14 cellular contexts compared by ENCODE assay signal in the genomic region with DNA sequence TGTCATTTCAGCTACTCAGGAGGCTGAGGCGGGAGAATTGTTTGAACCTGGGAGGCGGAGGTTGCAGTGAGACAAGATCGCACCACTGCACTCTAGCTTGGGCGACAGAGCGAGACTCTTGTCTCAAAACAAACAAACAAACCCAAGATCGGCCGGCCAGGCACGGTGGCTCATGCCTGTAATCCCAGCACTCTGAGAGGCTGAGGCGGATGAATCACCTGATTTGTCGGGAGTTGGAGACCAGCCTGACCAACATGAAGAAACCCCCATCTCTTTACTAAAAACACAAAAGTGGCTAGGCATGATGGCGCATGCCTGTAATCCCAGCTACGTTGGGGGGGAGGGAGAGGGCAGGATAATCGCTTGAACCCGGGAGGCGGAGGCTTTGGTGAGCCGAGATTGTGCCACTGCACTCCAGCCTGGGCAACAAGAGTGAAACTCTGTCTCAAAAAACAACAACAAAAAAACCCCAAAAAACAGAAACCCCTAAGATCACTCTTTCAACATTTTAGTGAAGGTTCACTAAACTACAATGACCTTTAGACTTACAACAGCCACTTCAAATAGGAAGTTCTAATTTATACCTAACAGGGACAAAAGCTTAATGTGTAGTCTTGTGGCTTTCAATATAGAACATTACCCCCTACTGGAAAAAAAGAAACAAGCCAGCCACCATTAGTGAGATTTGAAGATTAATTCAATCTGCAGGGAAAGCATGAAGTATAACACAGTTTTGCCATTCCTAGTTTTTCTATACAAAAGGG. TPM values are rescaled to one million over a fixed set of nuclear protein-coding genes. Genes with fewer than 3 reads are reported as not detected.
A peak's percentile ranks its signal among the peaks of the same experiment; 100 is the strongest.
DNase-seq lines count a peak whose midpoint lies in the region; ATAC-seq and TF ChIP-seq lines count a peak whose summit lies in the region.
"Had no signal": no experiment of that assay in that cellular context is flagged by ENCODE, and none has a peak within 500 bp of the region (broad histone marks: within the 10 kb centered on the region; RNA-seq: fewer than 3 reads in every experiment).

No MANE protein-coding gene starts in this region.

- no peak for ATAC-seq in activated T-helper 17 cell treated with anti-CD3 and anti-CD28 coated beads, Interleukin-2, amount 50 U/mL, for 72 hours (replicated peaks)
- ATAC-seq in heart left ventricle: no peak
- ATAC-seq: pancreas had no signal

- peaks cover 48% of the 10 kb centered on the region; the same call in 1 of the 2 replicates for H3F3A ChIP-seq in GM23248 (ENCODE audit: insufficient read depth)

- H3K4me1 Mint-ChIP-seq in activated T-helper 17 cell treated with anti-CD3 and anti-CD28 coated beads, Interleukin-2, amount 50 U/mL, for 72 hours: peaks cover 38% of the 10 kb centered on the region

- H3K27me3 Mint-ChIP-seq in activated T-helper 17 cell treated with anti-CD3 and anti-CD28 coated beads, Interleukin-2, amount 50 U/mL, for 72 hours: no peaks in the 10 kb centered on the region

- TF ChIP-seq CTCF in BE2C (IDR thresholded peaks at IDR 0.05; ENCODE audit: low read depth, low read length): peak; percentile 27; the same call in 1 of the 2 replicates
- TF ChIP-seq CTCF in esophagus muscularis mucosa (IDR thresholded peaks at IDR 0.05): no peak
- TF ChIP-seq CTCF in heart left ventricle (IDR thresholded peaks at IDR 0.05): no peak
- no peak for TF ChIP-seq CTCF in uterus (IDR thresholded peaks at IDR 0.05)

- no peaks in the 10 kb centered on the region for H3K9me3 ChIP-seq in BE2C
- no peaks in the 10 kb centered on the region for H3K9me3 ChIP-seq in GM23248 (ENCODE audit: low read depth)
- no peaks in the 10 kb centered on the region for H3K9me3 ChIP-seq in esophagus muscularis mucosa
- H3K9me3 ChIP-seq in heart left ventricle: no peaks in the 10 kb centered on the region
- H3K9me3 ChIP-seq in uterus: no peaks in the 10 kb centered on the region
- H3K9me3 ChIP-seq: pancreas, suprapubic skin had no signal

- no peak overlapping the region for H3K27ac ChIP-seq in GM23248
- H3K27ac ChIP-seq in esophagus muscularis mucosa (replicated peaks in 1 of 4): no peak overlapping the region
- H3K27ac ChIP-seq in heart left ventricle: no peak overlapping the region
- H3K27ac ChIP-seq in uterus: no peak overlapping the region
- H3K27ac ChIP-seq: pancreas, suprapubic skin had no signal

- H3K79me2 ChIP-seq in GM23248 (ENCODE audit: insufficient read depth): peaks cover 100% of the 10 kb centered on the region

- TF ChIP-seq EP300 in esophagus muscularis mucosa (IDR thresholded peaks at IDR 0.05): no peak

- in situ Hi-C loops in GM23248 (cut with MboI): no loop called here

- H2AFZ ChIP-seq in GM23248: no peak overlapping the region

- H3K36me3 Mint-ChIP-seq in activated T-helper 17 cell treated with anti-CD3 and anti-CD28 coated beads, Interleukin-2, amount 50 U/mL, for 72 hours (ENCODE audit: low read depth): peaks cover 100% of the 10 kb centered on the region

- no peak overlapping the region for H3K4me2 ChIP-seq in GM23248 (ENCODE audit: unreplicated experiment)

- no peak overlapping the region for H3K4me3 Mint-ChIP-seq in activated T-helper 17 cell treated with anti-CD3 and anti-CD28 coated beads, Interleukin-2, amount 50 U/mL, for 72 hours

- WGBS in GM23248 (ENCODE audit: low coverage in 1 of 2, low lambda C conversion rate in 2 of 2, missing lambda C conversion rate in 2 of 2), 2 experiments: 76 to 78% methylated on average over 16 of the region's 16 CpGs
- 85% methylated on average over 16 of the region's 16 CpGs for WGBS in esophagus muscularis mucosa
- WGBS in heart left ventricle, 4 donors: 84 to 89% (median 89%) methylated on average over 16 of the region's 16 CpGs

- H3K36me3 ChIP-seq in BE2C (peaks cover 100% of the 10 kb centered on the region), GM23248 (ENCODE audit: low read depth) (peaks cover 90% of the 10 kb centered on the region), esophagus muscularis mucosa (peaks cover 70 to 100% (median 96%) of the 10 kb centered on the region in 4 donors), heart left ventricle (peaks cover 3 to 100% (median 99%) of the 10 kb centered on the region in 9 donors), uterus (no peaks in the 10 kb centered on the region)

- no peaks in the 10 kb centered on the region for H3K9me2 ChIP-seq in GM23248 (ENCODE audit: insufficient read depth)

- TF ChIP-seq POLR2A in esophagus muscularis mucosa (IDR thresholded peaks at IDR 0.05; ENCODE audit: low read depth) (no peak), heart left ventricle (IDR thresholded peaks at IDR 0.05) (no peak), uterus (IDR thresholded peaks at IDR 0.05) (no peak)

- peak overlapping the region; percentile 83 for H3K27ac Mint-ChIP-seq in activated T-helper 17 cell treated with anti-CD3 and anti-CD28 coated beads, Interleukin-2, amount 50 U/mL, for 72 hours

- H3K9me3 Mint-ChIP-seq in activated T-helper 17 cell treated with anti-CD3 and anti-CD28 coated beads, Interleukin-2, amount 50 U/mL, for 72 hours: no peaks in the 10 kb centered on the region

- H3K4me3 ChIP-seq in BE2C (ENCODE audit: low read depth, low read length) (no peak overlapping the region), GM23248 (no peak overlapping the region), esophagus muscularis mucosa (no peak overlapping the region), heart left ventricle (no peak overlapping the region), uterus (no peak overlapping the region)
- H3K4me3 ChIP-seq: pancreas, suprapubic skin had no signal

- H3K4me1 ChIP-seq in BE2C: no peaks in the 10 kb centered on the region
- H3K4me1 ChIP-seq in GM23248 (ENCODE audit: insufficient read depth): peaks cover 7% of the 10 kb centered on the region; the same call in 1 of the 2 replicates
- H3K4me1 ChIP-seq in esophagus muscularis mucosa: peaks cover 13 to 33% (median 19%) of the 10 kb centered on the region in 4 donors
- peaks cover 0 to 30% (median 7%) of the 10 kb centered on the region in 12 donors for H3K4me1 ChIP-seq in heart left ventricle
- H3K4me1 ChIP-seq in uterus: no peaks in the 10 kb centered on the region
- H3K4me1 ChIP-seq: pancreas had no signal

- no peak overlapping the region; the same call in 1 of the 2 replicates for H3K9ac ChIP-seq in GM23248

- intact Hi-C loops in esophagus muscularis mucosa (cut with DNase I): no loop called here
- intact Hi-C loops in heart left ventricle (cut with DNase I): no loop called here
- intact Hi-C loops in uterus (cut with DNase I; ENCODE audit: low total_unique reads): no loop called here

- no peak for DNase-seq in BE2C
- DNase-seq in GM23248: peak; percentile 27
- peak; percentile 69 for DNase-seq in islet precursor cell
- no peak for DNase-seq in NCI-H146 (lab: John Stamatoyannopoulos, UW)
- no peak for DNase-seq in esophagus muscularis mucosa (ENCODE audit: extremely low spot score)
- no peak for DNase-seq in heart left ventricle
- DNase-seq in uterus: no peak
- DNase-seq: activated CD4-positive, alpha-beta T cell treated with anti-CD3 and anti-CD28 coated beads for 4 hours; NCI-H2171 treated with DMSO at 0.1 percent for 48 hours; pancreas; RPMI8226; stimulated activated CD4-positive, alpha-beta T cell treated with anti-CD3 and anti-CD28 coated beads, Interleukin-4, amount 100 ng/mL, for 24 hours had no signal

- H3K27me3 ChIP-seq in BE2C (no peaks in the 10 kb centered on the region), GM23248 (replicated peaks; ENCODE audit: insufficient read depth) (no peaks in the 10 kb centered on the region), esophagus muscularis mucosa (no peaks in the 10 kb centered on the region), heart left ventricle (no peaks in the 10 kb centered on the region), uterus (no peaks in the 10 kb centered on the region)
- H3K27me3 ChIP-seq: pancreas, suprapubic skin had no signal

- peaks cover 7% of the 10 kb centered on the region; the same call in 1 of the 2 replicates for H4K20me1 ChIP-seq in GM23248 (ENCODE audit: insufficient read depth)

RNA-seq across cellular contexts. Expression of gene HSPA9, which starts 7.0 kb away (rescaled TPM):
- 1,185 TPM for polyA plus RNA-seq in BE2C (2012; ENCODE audit: insufficient read depth, insufficient read length, low read depth)
- total RNA-seq in GM23248 (2014; rRNA removed; shearing (Covaris generic)): 380 and 564 TPM in 2 replicates
- polyA plus RNA-seq in GM23248 (2016; fragmentation: Nextera tagmentation; extraction: Ambion mirVana) (225 and 233 TPM in 2 replicates), heart left ventricle (100 to 1,000 TPM; 115 to 408 TPM)
- 100 to 1,000 TPM; 220 to 398 TPM for total RNA-seq in activated T-helper 17 cell treated with anti-CD3 and anti-CD28 coated beads, Interleukin-2, amount 50 U/mL, for 72 hours
- total RNA-seq in esophagus muscularis mucosa (100 to 1,000 TPM; 139 to 250 (median 186) TPM), heart left ventricle (100 to 1,000 TPM; 211 to 481 (median 313) TPM), uterus (100 to 1,000 TPM; 128 to 254 (median 154) TPM)

RNA-seq across cellular contexts. Expression of gene ETF1, which starts 25.2 kb away (rescaled TPM):
- polyA plus RNA-seq in BE2C (2012; ENCODE audit: insufficient read depth, insufficient read length, low read depth): 86.4 TPM
- 124 and 136 TPM in 2 replicates for total RNA-seq in GM23248 (2014; rRNA removed; shearing (Covaris generic))
- 74.1 and 76.0 TPM in 2 replicates for polyA plus RNA-seq in GM23248 (2016; fragmentation: Nextera tagmentation; extraction: Ambion mirVana)
- total RNA-seq in activated T-helper 17 cell treated with anti-CD3 and anti-CD28 coated beads, Interleukin-2, amount 50 U/mL, for 72 hours: 100 to 1,000 TPM in 1 of 2 donors, 10 to 100 TPM in 1; 73.0 to 159 TPM
- total RNA-seq in esophagus muscularis mucosa: 100 to 1,000 TPM in 3 of 4 donors, 10 to 100 TPM in 1; 90.5 to 154 (median 111) TPM
- total RNA-seq in heart left ventricle: 100 to 1,000 TPM in 1 of 9 donors, 10 to 100 TPM in 8; 52.4 to 116 (median 81.8) TPM
- polyA plus RNA-seq in heart left ventricle: 100 to 1,000 TPM in 1 of 2 donors, 10 to 100 TPM in 1; 19.0 to 104 TPM
- total RNA-seq in uterus: 100 to 1,000 TPM in 2 of 4 donors, 10 to 100 TPM in 2; 40.9 to 129 (median 87.8) TPM

Comparison
In these comparisons a context has a peak if more than half of its experiments do, and no peak if none do; other contexts are left out.
1. DNase-seq: peak in GM23248 (single experiment) and islet precursor cell (single experiment); none in BE2C (single experiment), NCI-H146 (single experiment), esophagus muscularis mucosa (single experiment), heart left ventricle (0 of 5) and uterus (0 of 2).